8 cellular contexts compared by ENCODE assay signal in the genomic region with DNA sequence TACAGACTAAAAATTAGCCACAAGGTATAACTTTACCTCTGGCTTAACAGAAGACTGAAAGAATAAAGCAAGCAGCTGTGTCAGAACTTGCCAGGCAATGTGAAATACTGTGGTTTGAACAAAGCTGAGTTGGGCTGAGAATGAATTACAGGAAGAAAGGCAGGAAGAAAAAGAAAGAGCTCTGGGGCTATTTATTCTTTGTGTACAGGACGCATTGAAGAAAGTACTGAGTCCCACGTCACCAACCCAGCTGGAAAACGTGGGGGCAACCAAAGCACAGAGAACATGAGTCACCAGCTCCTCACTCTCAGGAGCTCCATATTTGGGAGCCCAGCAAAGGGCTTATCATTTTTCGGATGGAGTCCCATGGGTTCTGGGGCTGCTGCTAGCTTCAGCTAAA.
DNase-seq lines count a peak whose midpoint lies in the region; ATAC-seq and TF ChIP-seq lines count a peak whose summit lies in the region.

No MANE protein-coding gene starts in this region.

- DNase-seq in AG08395 (ENCODE audit: low spot score) = peak; percentile 12
- DNase-seq in activated T-cell treated with anti-CD3 and anti-CD28 coated beads, Interleukin-2, amount 50 U/mL, for 1 hour = peak; percentile 54
- DNase-seq in fibroblast of villous mesenchyme (ENCODE audit: low read depth) = peak; percentile 76
- peak; percentile 62 to 72 for DNase-seq in stimulated activated CD4-positive, alpha-beta T cell treated with anti-CD3 and anti-CD28 coated beads, Interleukin-15, amount 100 ng/mL, for 48 hours (ENCODE audit: low read depth in 2 of 2)
- DNase-seq in retina = no peak
- no peak for DNase-seq in pons (ENCODE audit: low spot score)
- no peak for DNase-seq in NCI-H446 treated with DMSO at 0.1 percent for 48 hours (lab: John Stamatoyannopoulos, UW)

- ATAC-seq in HG03039 (IDR thresholded peaks at IDR 0.05; ENCODE audit: unreplicated experiment) = peak; percentile 46

- no peak overlapping the region for H3K4me3 ChIP-seq in fibroblast of villous mesenchyme (ENCODE audit: low read depth, low read length)

- no peak for TF ChIP-seq CTCF in fibroblast of villous mesenchyme (IDR thresholded peaks at IDR 0.05; ENCODE audit: insufficient read depth, low read depth, low read length)

Comparison
In these comparisons a context has a peak if more than half of its experiments do, and no peak if none do; other contexts are left out.
1. DNase-seq: peak in AG08395 (single experiment), activated T-cell treated with anti-CD3 and anti-CD28 coated beads, Interleukin-2, amount 50 U/mL, for 1 hour (single experiment), fibroblast of villous mesenchyme (single experiment) and stimulated activated CD4-positive, alpha-beta T cell treated with anti-CD3 and anti-CD28 coated beads, Interleukin-15, amount 100 ng/mL, for 48 hours (2 of 2); none in retina (single experiment), pons (single experiment) and NCI-H446 treated with DMSO at 0.1 percent for 48 hours (single experiment).